In the genomic region with DNA sequence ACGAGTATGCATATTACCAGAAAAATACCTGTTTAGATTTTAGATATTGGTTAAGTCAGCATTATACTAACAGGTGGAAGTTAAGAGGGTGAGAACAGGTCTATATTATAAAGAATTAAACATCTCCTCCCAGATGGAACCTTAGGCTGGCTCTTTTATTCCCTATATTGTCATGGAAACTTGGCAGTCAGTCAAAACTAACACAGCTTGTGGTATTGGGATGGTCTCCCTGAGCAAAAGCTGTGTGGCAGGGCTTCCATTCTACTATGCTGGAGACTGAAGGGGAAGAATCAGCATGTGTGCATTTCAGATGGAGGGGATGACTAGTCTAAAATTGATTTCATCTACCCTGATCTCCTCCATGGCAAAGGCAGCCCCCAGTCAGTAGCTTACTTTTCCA, we compare ENCODE assay signal across 19 cellular contexts.
DNase-seq lines count a peak whose midpoint lies in the region; ATAC-seq, FAIRE-seq and TF ChIP-seq lines count a peak whose summit lies in the region.
"Had no signal": no experiment of that assay in that cellular context is flagged by ENCODE, and none has a peak within 500 bp of the region (broad histone marks: within the 10 kb centered on the region; RNA-seq: fewer than 3 reads in every experiment).

No MANE protein-coding gene starts in this region.

- dilution Hi-C loops in endothelial cell of umbilical vein (cut with MboI; ENCODE audit: extremely low pct_ligation_motif_present, low sequenced_read_pairs), result no loop called here

- DNase-seq in Daoy (ENCODE audit: low read depth) (peak; percentile 33), NCI-H1694 (lab: John Stamatoyannopoulos, UW) (peak; percentile 96), NCI-H69 (lab: John Stamatoyannopoulos, UW) (peak; percentile 95), endothelial cell of umbilical vein (ENCODE audit: low read depth, low spot score) (peak; percentile 20), hepatic stellate cell (ENCODE audit: low spot score) (no peak), HuH-7.5 (ENCODE audit: low spot score) (no peak)
- DNase-seq in activated T-cell treated with anti-CD3 and anti-CD28 coated beads, Interleukin-2, amount 50 U/mL, for 24 hours, result no peak
- DNase-seq: activated CD4-positive, alpha-beta memory T cell treated with anti-CD3 and anti-CD28 coated beads, Interleukin-2, amount 10 ng/mL, durations not matched to agents 7 days and 5 days; activated naive CD8-positive, alpha-beta T cell treated with anti-CD3 and anti-CD28 coated beads, Interleukin-2, amount 50 U/mL, for 24 hours; left ventricle myocardium inferior; MV-4-11; sigmoid colon; stimulated activated CD4-positive, alpha-beta T cell treated with anti-CD3 and anti-CD28 coated beads, Interleukin-4, amount 100 ng/mL, for 24 hours; T-cell; WERI-Rb-1 had no signal

- H2AFZ ChIP-seq in endothelial cell of umbilical vein (ENCODE audit: low read depth, low read length), result no peak overlapping the region

- no peak overlapping the region for H3K27ac ChIP-seq in endothelial cell of umbilical vein (ENCODE audit: insufficient read depth, low read depth, low read length)
- H3K27ac ChIP-seq: left ventricle myocardium inferior, sigmoid colon, WERI-Rb-1 had no signal

- H3K4me3 ChIP-seq in endothelial cell of umbilical vein (replicated peaks in 1 of 3; ENCODE audit: insufficient read depth in 1 of 3, low read depth in 1 of 3, low read length in 3 of 3), result no peak overlapping the region
- H3K4me3 ChIP-seq: left ventricle myocardium inferior, sigmoid colon had no signal

- no peaks in the 10 kb centered on the region for H3K9me3 ChIP-seq in endothelial cell of umbilical vein (replicated peaks; ENCODE audit: control insufficient read depth, insufficient read depth, low read length)

- H4K20me1 ChIP-seq in endothelial cell of umbilical vein (replicated peaks; ENCODE audit: control insufficient read depth, extremely low read depth, insufficient read depth, low read length), result no peaks in the 10 kb centered on the region

- intact Hi-C loops in endothelial cell of umbilical vein (cut with micrococcal nuclease), result no loop called here

- POLR2A ChIA-PET in endothelial cell of umbilical vein (lab: Charles Lee), result no interaction called here

- no peaks in the 10 kb centered on the region for H3K36me3 ChIP-seq in endothelial cell of umbilical vein (ENCODE audit: control insufficient read depth in 2 of 2, extremely low read depth in 1 of 2, insufficient read depth in 2 of 2, low read length in 2 of 2)
- H3K36me3 ChIP-seq: left ventricle myocardium inferior, sigmoid colon, WERI-Rb-1 had no signal

- no peaks in the 10 kb centered on the region for H3K36me3 Mint-ChIP-seq in activated T-cell treated with anti-CD3 and anti-CD28 coated beads, Interleukin-2, amount 50 U/mL, for 24 hours (ENCODE audit: low read depth)
- H3K36me3 Mint-ChIP-seq: T-cell had no signal

- no peak for ATAC-seq in GM21528 (IDR thresholded peaks at IDR 0.05; ENCODE audit: low FRiP score, unreplicated experiment)
- ATAC-seq: activated naive CD8-positive, alpha-beta T cell treated with anti-CD3 and anti-CD28 coated beads, Interleukin-2, amount 50 U/mL, for 24 hours; HCT116; T-cell had no signal

- TF ChIP-seq POLR2A in endothelial cell of umbilical vein (IDR thresholded peaks at IDR 0.05; ENCODE audit: low read depth, low read length), result no peak

- no peak for TF ChIP-seq CTCF in endothelial cell of umbilical vein (IDR thresholded peaks at IDR 0.05; ENCODE audit: extremely low read depth in 1 of 2, insufficient read depth in 1 of 2, low read depth in 1 of 2, low read length in 2 of 2)

- no peak overlapping the region for H3K9ac ChIP-seq in endothelial cell of umbilical vein (replicated peaks; ENCODE audit: extremely low read depth, insufficient read depth, low read length)

- H3K4me1 ChIP-seq in endothelial cell of umbilical vein (ENCODE audit: control insufficient read depth, extremely low read depth, insufficient read depth, low read length), result no peaks in the 10 kb centered on the region
- H3K4me1 ChIP-seq: left ventricle myocardium inferior, sigmoid colon had no signal

- H3K79me2 ChIP-seq in endothelial cell of umbilical vein (ENCODE audit: control insufficient read depth, insufficient read depth, low read length), result no peaks in the 10 kb centered on the region

- CTCF ChIA-PET in endothelial cell of umbilical vein (lab: Charles Lee), result no interaction called here

- no peak overlapping the region for H3K4me2 ChIP-seq in endothelial cell of umbilical vein (ENCODE audit: insufficient read depth, low read length)

- FAIRE-seq in endothelial cell of umbilical vein (lab: Jason Lieb, UNC), result no peak
- FAIRE-seq: GM18507 had no signal

- H3K4me1 Mint-ChIP-seq in activated T-cell treated with anti-CD3 and anti-CD28 coated beads, Interleukin-2, amount 50 U/mL, for 24 hours (ENCODE audit: low read depth), result no peaks in the 10 kb centered on the region
- H3K4me1 Mint-ChIP-seq: activated CD4-positive, alpha-beta memory T cell treated with anti-CD3 and anti-CD28 coated beads, Interleukin-2, amount 10 ng/mL, durations not matched to agents 7 days and 5 days; activated naive CD8-positive, alpha-beta T cell treated with anti-CD3 and anti-CD28 coated beads, Interleukin-2, amount 50 U/mL, for 24 hours; central memory CD8-positive, alpha-beta T cell; T-cell had no signal

- no TSS peak for BruUV-seq in endothelial cell of umbilical vein (replicated peaks; lab: Mats Ljungman, UMichigan)

- no peak overlapping the region for H3K4me3 Mint-ChIP-seq in activated T-cell treated with anti-CD3 and anti-CD28 coated beads, Interleukin-2, amount 50 U/mL, for 24 hours
- H3K4me3 Mint-ChIP-seq: activated CD4-positive, alpha-beta memory T cell treated with anti-CD3 and anti-CD28 coated beads, Interleukin-2, amount 10 ng/mL, durations not matched to agents 7 days and 5 days; activated naive CD8-positive, alpha-beta T cell treated with anti-CD3 and anti-CD28 coated beads, Interleukin-2, amount 50 U/mL, for 24 hours; central memory CD8-positive, alpha-beta T cell; T-cell had no signal

- no peak overlapping the region for H3K27ac Mint-ChIP-seq in activated T-cell treated with anti-CD3 and anti-CD28 coated beads, Interleukin-2, amount 50 U/mL, for 24 hours
- H3K27ac Mint-ChIP-seq: activated CD4-positive, alpha-beta memory T cell treated with anti-CD3 and anti-CD28 coated beads, Interleukin-2, amount 10 ng/mL, durations not matched to agents 7 days and 5 days; activated naive CD8-positive, alpha-beta T cell treated with anti-CD3 and anti-CD28 coated beads, Interleukin-2, amount 50 U/mL, for 24 hours; T-cell had no signal

- H3K9me3 Mint-ChIP-seq in activated T-cell treated with anti-CD3 and anti-CD28 coated beads, Interleukin-2, amount 50 U/mL, for 24 hours, result peaks cover 15% of the 10 kb centered on the region

- H3K9me1 ChIP-seq in endothelial cell of umbilical vein (replicated peaks; ENCODE audit: control insufficient read depth, extremely low read depth, insufficient read depth, low read length), result no peaks in the 10 kb centered on the region

- no peaks in the 10 kb centered on the region for H3K27me3 ChIP-seq in endothelial cell of umbilical vein (ENCODE audit: control insufficient read depth in 2 of 2, insufficient read depth in 2 of 2, low read length in 2 of 2)

- H3K27me3 Mint-ChIP-seq in activated T-cell treated with anti-CD3 and anti-CD28 coated beads, Interleukin-2, amount 50 U/mL, for 24 hours, result peaks cover 32% of the 10 kb centered on the region

TF ChIP-seq in endothelial cell of umbilical vein, 7 proteins besides CTCF, POLR2A, EP300 and RAD21:
- TF ChIP-seq FOS (IDR thresholded peaks at IDR 0.05; ENCODE audit: borderline replicate concordance, insufficient read depth, low read length), result no peak
- no peak for TF ChIP-seq MYC (IDR thresholded peaks at IDR 0.05; ENCODE audit: low read depth, low read length)
- no peak for TF ChIP-seq GATA2 (IDR thresholded peaks at IDR 0.05; ENCODE audit: insufficient read depth, insufficient read length, low read depth, low read length)
- no peak for TF ChIP-seq JUN (IDR thresholded peaks at IDR 0.05; ENCODE audit: borderline replicate concordance, insufficient read depth, insufficient read length, low read depth)
- TF ChIP-seq EZH2 (IDR thresholded peaks at IDR 0.05; ENCODE audit: borderline replicate concordance, low read depth, low read length, severe bottlenecking), result no peak

Comparison
In these comparisons a context has a peak if more than half of its experiments do, and no peak if none do; other contexts are left out.
1. DNase-seq: peak in Daoy (single experiment), NCI-H1694 (single experiment), NCI-H69 (single experiment) and endothelial cell of umbilical vein (single experiment); none in activated T-cell treated with anti-CD3 and anti-CD28 coated beads, Interleukin-2, amount 50 U/mL, for 24 hours (single experiment), hepatic stellate cell (single experiment) and HuH-7.5 (single experiment).